ENCODE assay signal across 7 cellular contexts in genomic region chr2:12715258-12715865, GRCh38. TPM values are rescaled to one million over a fixed set of nuclear protein-coding genes. Genes with fewer than 3 reads are reported as not detected.
A peak's percentile ranks its signal among the peaks of the same experiment; 100 is the strongest.
DNase-seq lines count a peak whose midpoint lies in the region; ATAC-seq and TF ChIP-seq lines count a peak whose summit lies in the region.

No MANE protein-coding gene starts in this region.

- H3K4me3 ChIP-seq in iPS-18a (ENCODE audit: low read length): peak overlapping the region; percentile 65
- H3K4me3 ChIP-seq in stomach: peak overlapping the region in 3 of 4 donors; percentile 69 to 87 (median 75)

- peak overlapping the region; percentile 98 for H3K4me3 Mint-ChIP-seq in activated T-helper 17 cell treated with anti-CD3 and anti-CD28 coated beads, Interleukin-2, amount 50 U/mL, for 72 hours

- TF ChIP-seq CTCF in stomach (IDR thresholded peaks at IDR 0.05): no peak

- H3K4me1 ChIP-seq in iPS-18a (ENCODE audit: control insufficient read depth, low read depth, low read length) (peaks cover 22% of the 10 kb centered on the region), stomach (peaks cover 18 to 36% (median 29%) of the 10 kb centered on the region in 4 donors)

- DNase-seq in stomach: no peak
- DNase-seq in UCSD-AML1 (lab: John Stamatoyannopoulos, UW; ENCODE audit: unreplicated experiment): no peak
- DNase-seq in NCI-H2029 treated with DMSO at 0.1 percent for 48 hours (lab: John Stamatoyannopoulos, UW): no peak

- peaks cover 53% of the 10 kb centered on the region for H3K4me1 Mint-ChIP-seq in activated T-helper 17 cell treated with anti-CD3 and anti-CD28 coated beads, Interleukin-2, amount 50 U/mL, for 72 hours

- no peak for TF ChIP-seq POLR2A in stomach (IDR thresholded peaks at IDR 0.05)

- TF ChIP-seq EP300 in stomach (IDR thresholded peaks at IDR 0.05): no peak

- no peaks in the 10 kb centered on the region for H3K27me3 ChIP-seq in iPS-18a (ENCODE audit: control insufficient read depth, insufficient read depth, low read length)
- H3K27me3 ChIP-seq in stomach: peaks cover 0 to 14% (median 0%) of the 10 kb centered on the region in 3 donors

- H3K9me3 Mint-ChIP-seq in activated T-helper 17 cell treated with anti-CD3 and anti-CD28 coated beads, Interleukin-2, amount 50 U/mL, for 72 hours: no peaks in the 10 kb centered on the region

- peak overlapping the region; percentile 93 for H3K27ac Mint-ChIP-seq in activated T-helper 17 cell treated with anti-CD3 and anti-CD28 coated beads, Interleukin-2, amount 50 U/mL, for 72 hours

- no peaks in the 10 kb centered on the region for H3K9me3 ChIP-seq in KOPT-K1 (ENCODE audit: insufficient read depth, low read length, poor library complexity, severe bottlenecking)
- no peaks in the 10 kb centered on the region for H3K9me3 ChIP-seq in iPS-18a (ENCODE audit: control insufficient read depth, low read depth, low read length)
- H3K9me3 ChIP-seq in stomach: no peaks in the 10 kb centered on the region

- 38 to 60% (median 53%) methylated on average over 6 of the region's 6 CpGs for WGBS in stomach, 5 donors

- H3K36me3 Mint-ChIP-seq in activated T-helper 17 cell treated with anti-CD3 and anti-CD28 coated beads, Interleukin-2, amount 50 U/mL, for 72 hours (ENCODE audit: low read depth): peaks cover 27% of the 10 kb centered on the region

- no peak for ATAC-seq in activated T-helper 17 cell treated with anti-CD3 and anti-CD28 coated beads, Interleukin-2, amount 50 U/mL, for 72 hours (replicated peaks)
- no peak for ATAC-seq in HG02678 (IDR thresholded peaks at IDR 0.05; ENCODE audit: unreplicated experiment)

- H3K27ac ChIP-seq in KOPT-K1 (ENCODE audit: low read depth, low read length, poor library complexity, severe bottlenecking): peak overlapping the region; percentile 96
- H3K27ac ChIP-seq in iPS-18a (ENCODE audit: low read length): no peak overlapping the region
- peak overlapping the region; percentile 92 to 97 (median 95) for H3K27ac ChIP-seq in stomach

- intact Hi-C loops in stomach (cut with DNase I; ENCODE audit: low total_unique reads): loop anchor here (10.0 kb wide), 1 partner anchor 881 kb away; no protein-coding TSS in a partner anchor

- H3K27me3 Mint-ChIP-seq in activated T-helper 17 cell treated with anti-CD3 and anti-CD28 coated beads, Interleukin-2, amount 50 U/mL, for 72 hours: no peaks in the 10 kb centered on the region

- H3K36me3 ChIP-seq in KOPT-K1 (ENCODE audit: insufficient read depth, low read length) (no peaks in the 10 kb centered on the region), iPS-18a (ENCODE audit: control insufficient read depth, low read depth, low read length) (no peaks in the 10 kb centered on the region), stomach (no peaks in the 10 kb centered on the region)

- peak overlapping the region; percentile 40 for H3K9ac ChIP-seq in iPS-18a (ENCODE audit: low read length)

RNA-seq across cellular contexts. Expression of gene TRIB2, which starts 1.4 kb away (rescaled TPM):
- total RNA-seq in activated T-helper 17 cell treated with anti-CD3 and anti-CD28 coated beads, Interleukin-2, amount 50 U/mL, for 72 hours: 10 to 100 TPM; 17.3 to 17.4 TPM
- total RNA-seq in stomach: 100 to 1,000 TPM in 2 of 5 donors, 10 to 100 TPM in 2, 1 to 10 TPM in 1; 6.4 to 226 (median 91.0) TPM
- 10 to 100 TPM; 26.4 to 33.6 (median 29.8) TPM for polyA plus RNA-seq in stomach
